In genomic region chr7:29989257-29989995, GRCh38 we compare ENCODE assay signal across 1 cellular context.
A peak's percentile ranks its signal among the peaks of the same experiment; 100 is the strongest.
TF ChIP-seq lines count a peak whose summit lies in the region.

TSS of gene SCRN1 (minus strand) at chr7:29989801. CDS start at chr7:29969067, 20,734 bp downstream.

TF ChIP-seq in HepG2, 621 proteins besides CTCF, POLR2A, EP300 and RAD21 (continued from another document and continues in another):
- TF ChIP-seq ZNF407 (CRISPR knock-in tag; IDR thresholded peaks at IDR 0.05; ENCODE audit: not compliant biosample characterization), result peak; percentile 10
- TF ChIP-seq ZNF335 (CRISPR knock-in tag; IDR thresholded peaks at IDR 0.05), result no peak
- no peak for TF ChIP-seq RFXANK (CRISPR knock-in tag; IDR thresholded peaks at IDR 0.05)
- TF ChIP-seq ZFP90 (CRISPR knock-in tag; IDR thresholded peaks at IDR 0.05; ENCODE audit: borderline replicate concordance), result peak; percentile 73; the same call in 1 of the 2 replicates
- no peak for TF ChIP-seq YEATS2 (CRISPR knock-in tag; IDR thresholded peaks at IDR 0.05; ENCODE audit: borderline replicate concordance)
- no peak for TF ChIP-seq NONO (IDR thresholded peaks at IDR 0.05)
- TF ChIP-seq NONO (CRISPR knock-in tag; conservative IDR thresholded peaks at IDR 0.05), result no peak; the same call in 1 of the 2 replicates
- TF ChIP-seq ZFP91 (CRISPR knock-in tag; IDR thresholded peaks at IDR 0.05; ENCODE audit: borderline replicate concordance), result no peak; the same call in 1 of the 2 replicates
- no peak; the same call in 1 of the 2 replicates for TF ChIP-seq TIGD3 (CRISPR knock-in tag; IDR thresholded peaks at IDR 0.05; ENCODE audit: borderline replicate concordance)
- peak; percentile 31 for TF ChIP-seq ZNF687 (CRISPR knock-in tag; IDR thresholded peaks at IDR 0.05)
- TF ChIP-seq ZBTB39 (CRISPR knock-in tag; IDR thresholded peaks at IDR 0.05), result no peak
- no peak for TF ChIP-seq ZNF276 (CRISPR knock-in tag; IDR thresholded peaks at IDR 0.05; ENCODE audit: low read depth)
- no peak for TF ChIP-seq ZUFSP (CRISPR knock-in tag; IDR thresholded peaks at IDR 0.05; ENCODE audit: borderline replicate concordance)
- no peak for TF ChIP-seq SETDB1 (CRISPR knock-in tag; IDR thresholded peaks at IDR 0.05; ENCODE audit: borderline replicate concordance)
- no peak; the same call in 1 of the 2 replicates for TF ChIP-seq ZNF790 (CRISPR knock-in tag; IDR thresholded peaks at IDR 0.05; ENCODE audit: borderline replicate concordance)
- no peak for TF ChIP-seq HOXA7 (CRISPR knock-in tag; IDR thresholded peaks at IDR 0.05)
- no peak for TF ChIP-seq SATB2 (CRISPR knock-in tag; IDR thresholded peaks at IDR 0.05)
- TF ChIP-seq ZNF12 (CRISPR knock-in tag; IDR thresholded peaks at IDR 0.05), result no peak
- no peak for TF ChIP-seq EZH2 (conservative IDR thresholded peaks at IDR 0.05; ENCODE audit: low read depth, low read length)
- TF ChIP-seq SNAPC4 (CRISPR knock-in tag; IDR thresholded peaks at IDR 0.05), result no peak
- no peak for TF ChIP-seq ZNF124 (CRISPR knock-in tag; IDR thresholded peaks at IDR 0.05)
- TF ChIP-seq ZFP36L2 (CRISPR knock-in tag; IDR thresholded peaks at IDR 0.05), result no peak
- no peak for TF ChIP-seq ZNF775 (CRISPR knock-in tag; IDR thresholded peaks at IDR 0.05; ENCODE audit: borderline replicate concordance)
- TF ChIP-seq EED (CRISPR knock-in tag; IDR thresholded peaks at IDR 0.05), result no peak; the same call in 1 of the 2 replicates
- TF ChIP-seq ZNF180 (CRISPR knock-in tag; IDR thresholded peaks at IDR 0.05; ENCODE audit: borderline replicate concordance, low read depth), result no peak
- no peak for TF ChIP-seq MXD4 (CRISPR knock-in tag; IDR thresholded peaks at IDR 0.05)
